In the genomic region with DNA sequence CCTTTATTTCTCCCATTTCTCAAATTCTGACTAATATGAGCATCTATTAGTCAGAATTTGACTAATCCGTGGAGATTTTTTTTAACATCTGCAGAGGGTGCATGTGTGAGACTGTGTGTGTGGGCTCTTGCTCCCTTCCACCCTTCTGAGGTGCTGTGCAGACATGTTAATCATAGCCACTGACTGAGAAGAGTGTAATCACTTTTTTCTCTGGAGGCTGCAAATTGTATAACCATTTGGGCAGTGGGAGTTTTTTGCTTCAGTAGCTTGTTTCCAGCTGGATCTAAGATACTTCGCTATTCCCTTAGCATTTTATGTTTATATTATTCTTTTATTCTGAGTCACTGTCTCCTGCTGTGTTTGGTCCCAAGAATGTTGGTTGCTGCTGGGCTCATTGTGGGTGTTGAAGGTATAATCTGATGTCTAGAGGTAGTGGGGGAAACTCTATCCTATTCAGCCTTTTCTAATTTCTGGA, we compare ENCODE assay signal across 1 cellular context.
TF ChIP-seq lines count a peak whose summit lies in the region.

No MANE protein-coding gene starts in this region.

TF ChIP-seq in GM12878, 131 proteins besides CTCF, POLR2A, EP300 and RAD21 (continued from another document and continues in another):
- TF ChIP-seq ZNF384 (IDR thresholded peaks at IDR 0.05; ENCODE audit: borderline replicate concordance, low read depth, low read length) = peak; percentile 70; the same call in 1 of the 2 replicates
- 0 out of 2 replicates have a peak, but pooled peaks have one; percentile 11 for TF ChIP-seq GABPA (IDR thresholded peaks at IDR 0.05; ENCODE audit: low read depth)
- no peak for TF ChIP-seq BMI1 (IDR thresholded peaks at IDR 0.05; ENCODE audit: borderline replicate concordance)
- no peak for TF ChIP-seq USF2 (IDR thresholded peaks at IDR 0.05; ENCODE audit: borderline replicate concordance, low read depth, low read length)
- TF ChIP-seq ZBED1 (IDR thresholded peaks at IDR 0.05; ENCODE audit: borderline replicate concordance) = no peak
- TF ChIP-seq SMAD5 (IDR thresholded peaks at IDR 0.05; ENCODE audit: low read depth) = no peak
- no peak for TF ChIP-seq CEBPZ (IDR thresholded peaks at IDR 0.05; ENCODE audit: low read depth, low read length)
- TF ChIP-seq, protein P1, sequence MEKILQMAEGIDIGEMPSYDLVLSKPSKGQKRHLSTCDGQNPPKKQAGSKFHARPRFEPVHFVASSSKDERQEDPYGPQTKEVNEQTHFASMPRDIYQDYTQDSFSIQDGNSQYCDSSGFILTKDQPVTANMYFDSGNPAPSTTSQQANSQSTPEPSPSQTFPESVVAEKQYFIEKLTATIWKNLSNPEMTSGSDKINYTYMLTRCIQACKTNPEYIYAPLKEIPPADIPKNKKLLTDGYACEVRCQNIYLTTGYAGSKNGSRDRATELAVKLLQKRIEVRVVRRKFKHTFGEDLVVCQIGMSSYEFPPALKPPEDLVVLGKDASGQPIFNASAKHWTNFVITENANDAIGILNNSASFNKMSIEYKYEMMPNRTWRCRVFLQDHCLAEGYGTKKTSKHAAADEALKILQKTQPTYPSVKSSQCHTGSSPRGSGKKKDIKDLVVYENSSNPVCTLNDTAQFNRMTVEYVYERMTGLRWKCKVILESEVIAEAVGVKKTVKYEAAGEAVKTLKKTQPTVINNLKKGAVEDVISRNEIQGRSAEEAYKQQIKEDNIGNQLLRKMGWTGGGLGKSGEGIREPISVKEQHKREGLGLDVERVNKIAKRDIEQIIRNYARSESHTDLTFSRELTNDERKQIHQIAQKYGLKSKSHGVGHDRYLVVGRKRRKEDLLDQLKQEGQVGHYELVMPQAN (conservative IDR thresholded peaks at IDR 0.05) = no peak
- TF ChIP-seq, protein P2, sequence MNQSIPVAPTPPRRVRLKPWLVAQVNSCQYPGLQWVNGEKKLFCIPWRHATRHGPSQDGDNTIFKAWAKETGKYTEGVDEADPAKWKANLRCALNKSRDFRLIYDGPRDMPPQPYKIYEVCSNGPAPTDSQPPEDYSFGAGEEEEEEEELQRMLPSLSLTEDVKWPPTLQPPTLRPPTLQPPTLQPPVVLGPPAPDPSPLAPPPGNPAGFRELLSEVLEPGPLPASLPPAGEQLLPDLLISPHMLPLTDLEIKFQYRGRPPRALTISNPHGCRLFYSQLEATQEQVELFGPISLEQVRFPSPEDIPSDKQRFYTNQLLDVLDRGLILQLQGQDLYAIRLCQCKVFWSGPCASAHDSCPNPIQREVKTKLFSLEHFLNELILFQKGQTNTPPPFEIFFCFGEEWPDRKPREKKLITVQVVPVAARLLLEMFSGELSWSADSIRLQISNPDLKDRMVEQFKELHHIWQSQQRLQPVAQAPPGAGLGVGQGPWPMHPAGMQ (IDR thresholded peaks at IDR 0.05; ENCODE audit: borderline replicate concordance) = no peak
- no peak for TF ChIP-seq NRF1 (conservative IDR thresholded peaks at IDR 0.05; ENCODE audit: low read depth, low read length)
- peak; percentile 31 to 55; a peak in 2 of 4 replicates for TF ChIP-seq BHLHE40 (IDR thresholded peaks at IDR 0.05; ENCODE audit: borderline replicate concordance in 1 of 2, low read depth in 2 of 2, low read length in 1 of 2)
- TF ChIP-seq PAX5 (IDR thresholded peaks at IDR 0.05; ENCODE audit: borderline replicate concordance, low read depth, low read length) = no peak
- TF ChIP-seq, protein P3, sequence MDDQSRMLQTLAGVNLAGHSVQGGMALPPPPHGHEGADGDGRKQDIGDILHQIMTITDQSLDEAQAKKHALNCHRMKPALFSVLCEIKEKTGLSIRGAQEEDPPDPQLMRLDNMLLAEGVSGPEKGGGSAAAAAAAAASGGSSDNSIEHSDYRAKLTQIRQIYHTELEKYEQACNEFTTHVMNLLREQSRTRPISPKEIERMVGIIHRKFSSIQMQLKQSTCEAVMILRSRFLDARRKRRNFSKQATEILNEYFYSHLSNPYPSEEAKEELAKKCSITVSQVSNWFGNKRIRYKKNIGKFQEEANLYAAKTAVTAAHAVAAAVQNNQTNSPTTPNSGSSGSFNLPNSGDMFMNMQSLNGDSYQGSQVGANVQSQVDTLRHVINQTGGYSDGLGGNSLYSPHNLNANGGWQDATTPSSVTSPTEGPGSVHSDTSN (IDR thresholded peaks at IDR 0.05; ENCODE audit: insufficient replicate concordance, low read depth, low read length) = no peak
- no peak for TF ChIP-seq NR2F1 (conservative IDR thresholded peaks at IDR 0.05)
- TF ChIP-seq, protein P4, sequence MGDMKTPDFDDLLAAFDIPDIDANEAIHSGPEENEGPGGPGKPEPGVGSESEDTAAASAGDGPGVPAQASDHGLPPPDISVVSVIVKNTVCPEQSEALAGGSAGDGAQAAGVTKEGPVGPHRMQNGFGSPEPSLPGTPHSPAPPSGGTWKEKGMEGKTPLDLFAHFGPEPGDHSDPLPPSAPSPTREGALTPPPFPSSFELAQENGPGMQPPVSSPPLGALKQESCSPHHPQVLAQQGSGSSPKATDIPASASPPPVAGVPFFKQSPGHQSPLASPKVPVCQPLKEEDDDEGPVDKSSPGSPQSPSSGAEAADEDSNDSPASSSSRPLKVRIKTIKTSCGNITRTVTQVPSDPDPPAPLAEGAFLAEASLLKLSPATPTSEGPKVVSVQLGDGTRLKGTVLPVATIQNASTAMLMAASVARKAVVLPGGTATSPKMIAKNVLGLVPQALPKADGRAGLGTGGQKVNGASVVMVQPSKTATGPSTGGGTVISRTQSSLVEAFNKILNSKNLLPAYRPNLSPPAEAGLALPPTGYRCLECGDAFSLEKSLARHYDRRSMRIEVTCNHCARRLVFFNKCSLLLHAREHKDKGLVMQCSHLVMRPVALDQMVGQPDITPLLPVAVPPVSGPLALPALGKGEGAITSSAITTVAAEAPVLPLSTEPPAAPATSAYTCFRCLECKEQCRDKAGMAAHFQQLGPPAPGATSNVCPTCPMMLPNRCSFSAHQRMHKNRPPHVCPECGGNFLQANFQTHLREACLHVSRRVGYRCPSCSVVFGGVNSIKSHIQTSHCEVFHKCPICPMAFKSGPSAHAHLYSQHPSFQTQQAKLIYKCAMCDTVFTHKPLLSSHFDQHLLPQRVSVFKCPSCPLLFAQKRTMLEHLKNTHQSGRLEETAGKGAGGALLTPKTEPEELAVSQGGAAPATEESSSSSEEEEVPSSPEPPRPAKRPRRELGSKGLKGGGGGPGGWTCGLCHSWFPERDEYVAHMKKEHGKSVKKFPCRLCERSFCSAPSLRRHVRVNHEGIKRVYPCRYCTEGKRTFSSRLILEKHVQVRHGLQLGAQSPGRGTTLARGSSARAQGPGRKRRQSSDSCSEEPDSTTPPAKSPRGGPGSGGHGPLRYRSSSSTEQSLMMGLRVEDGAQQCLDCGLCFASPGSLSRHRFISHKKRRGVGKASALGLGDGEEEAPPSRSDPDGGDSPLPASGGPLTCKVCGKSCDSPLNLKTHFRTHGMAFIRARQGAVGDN (IDR thresholded peaks at IDR 0.05) = no peak
- TF ChIP-seq ZNF207 (IDR thresholded peaks at IDR 0.05; ENCODE audit: borderline replicate concordance) = no peak
- TF ChIP-seq CREB1 (IDR thresholded peaks at IDR 0.05; ENCODE audit: low read depth) = no peak
- peak; percentile 66; the same call in 1 of the 2 replicates for TF ChIP-seq MEF2A (IDR thresholded peaks at IDR 0.05; ENCODE audit: insufficient read depth, low read depth, low read length)
- no peak for TF ChIP-seq ZZZ3 (IDR thresholded peaks at IDR 0.05; ENCODE audit: control insufficient read depth, insufficient read length, low read depth)
- TF ChIP-seq MYC (IDR thresholded peaks at IDR 0.05; ENCODE audit: insufficient read depth, insufficient read length, insufficient replicate concordance, low read length, severe bottlenecking) = no peak
- TF ChIP-seq SUPT20H (IDR thresholded peaks at IDR 0.05; ENCODE audit: borderline replicate concordance, control insufficient read depth, low read depth, low read length) = no peak
- no peak for TF ChIP-seq MEF2B (IDR thresholded peaks at IDR 0.05; ENCODE audit: partially characterized antibody, poor library complexity, severe bottlenecking)
- no peak for TF ChIP-seq TCF7 (IDR thresholded peaks at IDR 0.05; ENCODE audit: borderline replicate concordance)
- peak; percentile 67 for TF ChIP-seq YY1 (IDR thresholded peaks at IDR 0.05; ENCODE audit: low read depth, low read length)
- peak; percentile 98 for TF ChIP-seq JUNB (IDR thresholded peaks at IDR 0.05)
- TF ChIP-seq MTA3 (IDR thresholded peaks at IDR 0.05; ENCODE audit: borderline replicate concordance, low read length) = no peak
- TF ChIP-seq CHD2 (IDR thresholded peaks at IDR 0.05; ENCODE audit: borderline replicate concordance, low read depth, low read length) = no peak
- TF ChIP-seq BCLAF1 (IDR thresholded peaks at IDR 0.05) = no peak
- peak; percentile 79 for TF ChIP-seq NFIC (IDR thresholded peaks at IDR 0.05; ENCODE audit: low read depth, low read length)
- no peak for TF ChIP-seq MYB (IDR thresholded peaks at IDR 0.05; ENCODE audit: borderline replicate concordance, low read depth, low read length)
- no peak for TF ChIP-seq TAF1 (IDR thresholded peaks at IDR 0.05; ENCODE audit: borderline replicate concordance, low read depth, low read length)
- TF ChIP-seq POLR2AphosphoS2 (IDR thresholded peaks at IDR 0.05; ENCODE audit: low read depth, low read length) = no peak
- TF ChIP-seq FOXM1 (IDR thresholded peaks at IDR 0.05; ENCODE audit: low read depth, low read length) = peak; percentile 47; the same call in 1 of the 2 replicates
- TF ChIP-seq KDM1A (IDR thresholded peaks at IDR 0.05; ENCODE audit: borderline replicate concordance) = no peak
- TF ChIP-seq CBX5 (IDR thresholded peaks at IDR 0.05; ENCODE audit: low read depth) = no peak
- no peak for TF ChIP-seq ASH2L (IDR thresholded peaks at IDR 0.05; ENCODE audit: borderline replicate concordance, low read depth)
- TF ChIP-seq CHD4 (IDR thresholded peaks at IDR 0.05) = no peak
- TF ChIP-seq RB1 (IDR thresholded peaks at IDR 0.05; ENCODE audit: borderline replicate concordance) = no peak
- TF ChIP-seq ESRRA (IDR thresholded peaks at IDR 0.05; ENCODE audit: low read length) = no peak
